In genomic region chr16:89988951-89989350, GRCh38 we compare ENCODE assay signal across 25 cellular contexts. TPM values are rescaled to one million over a fixed set of nuclear protein-coding genes. Genes with fewer than 3 reads are reported as not detected.
DNase-seq lines count a peak whose midpoint lies in the region; ATAC-seq, FAIRE-seq and TF ChIP-seq lines count a peak whose summit lies in the region.
"Had no signal": no experiment of that assay in that cellular context is flagged by ENCODE, and none has a peak within 500 bp of the region (broad histone marks: within the 10 kb centered on the region; RNA-seq: fewer than 3 reads in every experiment).

No MANE protein-coding gene starts in this region.

- no peaks in the 10 kb centered on the region for H3K79me2 ChIP-seq in H1 (ENCODE audit: control insufficient read depth in 1 of 2, insufficient read depth in 2 of 2, low read length in 2 of 2)

- no peak for TF ChIP-seq RAD21 in H1 (IDR thresholded peaks at IDR 0.05 in 1 of 2, conservative IDR thresholded peaks at IDR 0.05 in 1 of 2; ENCODE audit: low read depth in 2 of 2, low read length in 2 of 2)

- H4K91ac ChIP-seq in H1 (replicated peaks; ENCODE audit: insufficient read length, low read length), result no peak overlapping the region

- no peak overlapping the region for H2BK12ac ChIP-seq in H1 (ENCODE audit: low read depth, low read length)

- H3K9me3 Mint-ChIP-seq in T-cell, result no peaks in the 10 kb centered on the region
- H3K9me3 Mint-ChIP-seq: CD4-positive, alpha-beta T cell; CD8-positive, alpha-beta memory T cell had no signal

- H2AK5ac ChIP-seq in H1 (ENCODE audit: low read depth, low read length), result no peak overlapping the region

- CTCF ChIA-PET in H1 (lab: Charles Lee; ENCODE audit: partially characterized antibody), result interaction anchor here (0.6 to 1.3 kb wide), 2 partner anchors 38 to 58 kb away, joined by 3 to 5 read pairs; no protein-coding TSS in a partner anchor
- CTCF ChIA-PET in T-cell (lab: Charles Lee), result interaction anchor here in 1 of 2 donors (0.6 kb wide), 1 partner anchor 101 kb away, joined by 4 read pairs; no protein-coding TSS in a partner anchor

- no peak overlapping the region for H3K27ac ChIP-seq in H1 (ENCODE audit: low read depth, low read length)
- no peak overlapping the region for H3K27ac ChIP-seq in upper lobe of right lung
- H3K27ac ChIP-seq: A549; BLaER1 treated with 17β-estradiol and CSF1 and Interleukin-3, amounts not matched to agents 10 nM and 100 nM; GM23248 had no signal

- TF ChIP-seq CTCF in LNCaP clone FGC (IDR thresholded peaks at IDR 0.05; ENCODE audit: control insufficient read depth, extremely low read depth, insufficient read depth) (no peak), H1 (IDR thresholded peaks at IDR 0.05; ENCODE audit: control extremely low read depth in 1 of 3, insufficient read depth in 1 of 3, low read depth in 1 of 3, low read length in 3 of 3) (no peak), upper lobe of right lung (IDR thresholded peaks at IDR 0.05) (no peak)

- H3K23me2 ChIP-seq in H1 (ENCODE audit: low read depth, low read length), result no peaks in the 10 kb centered on the region; the same call in 1 of the 2 replicates

- H3K56ac ChIP-seq in H1 (replicated peaks; ENCODE audit: insufficient read length, low read depth, low read length), result no peak overlapping the region

- H3K36me3 Mint-ChIP-seq in T-cell, result peaks cover 40% of the 10 kb centered on the region

- no peak overlapping the region for H3K23ac ChIP-seq in H1 (ENCODE audit: insufficient read length)

- H3K18ac ChIP-seq in H1 (ENCODE audit: extremely low read depth, low read length), result no peak overlapping the region

- WGBS in H1 (ENCODE audit: extremely low coverage in 1 of 2, insufficient coverage in 1 of 2, insufficient read length in 1 of 2, insufficient replicate concordance in 2 of 2, low coverage in 1 of 2, low lambda C conversion rate in 2 of 2, missing lambda C conversion rate in 1 of 2), 2 experiments, result 94% methylated on average over 11 of the region's 11 CpGs; no CpG with 5 or more reads in 1 of the 2 experiments

- no peak overlapping the region for H3K4me2 ChIP-seq in H1 (ENCODE audit: insufficient read depth in 1 of 2, low read depth in 2 of 2, low read length in 2 of 2)
- H3K4me2 ChIP-seq: A549; BLaER1 treated with 17β-estradiol and CSF1 and Interleukin-3, amounts not matched to agents 10 nM and 100 nM had no signal

- ATAC-seq in T-cell (replicated peaks in 1 of 4) (no peak), upper lobe of right lung (no peak)
- ATAC-seq: A549, GM12878, HCT116 had no signal

- H3K9ac ChIP-seq in H1 (replicated peaks in 1 of 4; ENCODE audit: extremely low read depth in 1 of 4, low read depth in 3 of 4, low read length in 3 of 4), result no peak overlapping the region
- H3K9ac ChIP-seq: BLaER1 treated with 17β-estradiol and CSF1 and Interleukin-3, amounts not matched to agents 10 nM and 100 nM; GM23248 had no signal

- intact Hi-C loops in upper lobe of right lung (cut with DNase I), result no loop called here

- POLR2A ChIA-PET in H1 (lab: Charles Lee; ENCODE audit: partially characterized antibody), result interaction anchor here (0.9 to 1.5 kb wide), 3 partner anchors 10 to 17 kb away, joined by 3 to 4 read pairs (median 3); no protein-coding TSS in a partner anchor
- POLR2A ChIA-PET in T-cell (lab: Charles Lee), result no interaction called here

- H4K20me1 ChIP-seq in H1 (replicated peaks in 1 of 2; ENCODE audit: control insufficient read depth in 1 of 2, insufficient read depth in 2 of 2, low read length in 2 of 2), result peaks cover 0 to 3% of the 10 kb centered on the region in 2 experiments

- no peak overlapping the region for H2BK20ac ChIP-seq in H1 (ENCODE audit: low read length)

- no peak overlapping the region for H2BK120ac ChIP-seq in H1 (replicated peaks; ENCODE audit: low read depth, low read length)

- H3K27me3 Mint-ChIP-seq in T-cell, result no peaks in the 10 kb centered on the region
- H3K27me3 Mint-ChIP-seq: CD4-positive, alpha-beta T cell; CD8-positive, alpha-beta memory T cell had no signal

- H4K8ac ChIP-seq in H1 (ENCODE audit: extremely low read depth, insufficient read depth, low read length), result 0 out of 2 replicates have a peak overlapping the region, but pooled peaks have one; percentile 45

- peak; percentile 53 for DNase-seq in LNCaP clone FGC (ENCODE audit: low read depth)
- DNase-seq in NCI-H2171 treated with DMSO at 0.1 percent for 48 hours (lab: John Stamatoyannopoulos, UW), result peak; percentile 79
- DNase-seq in H1 (ENCODE audit: low read depth in 1 of 2, low spot score in 2 of 2), result no peak
- DNase-seq in T-cell, result no peak
- no peak for DNase-seq in activated gamma-delta T cell treated with Interleukin-2 at 50 U/mL for 16 hours
- DNase-seq in upper lobe of right lung, result no peak
- DNase-seq: 8988T; ACHN; AML-193; BE2C; CD4-positive, alpha-beta T cell; CD8-positive, alpha-beta memory T cell; DMS 273 treated with DMSO at 0.1 percent for 48 hours; DMS79; EL; GDM1; GM23248; H9 had no signal

- no peaks in the 10 kb centered on the region for H3K4me1 Mint-ChIP-seq in T-cell
- H3K4me1 Mint-ChIP-seq: CD14-positive monocyte; CD8-positive, alpha-beta memory T cell; H9 had no signal

- H3K27ac Mint-ChIP-seq in T-cell, result no peak overlapping the region
- H3K27ac Mint-ChIP-seq: CD4-positive, alpha-beta T cell; H9 had no signal

- peaks cover 3 to 5% of the 10 kb centered on the region in 2 experiments; a peak in 2 of 4 replicates for H3K9me3 ChIP-seq in H1 (ENCODE audit: insufficient read depth in 2 of 2, low read depth in 1 of 2, low read length in 1 of 2)
- no peaks in the 10 kb centered on the region for H3K9me3 ChIP-seq in upper lobe of right lung
- H3K9me3 ChIP-seq: BE2C had no signal

- H4K5ac ChIP-seq in H1 (ENCODE audit: insufficient read length, low read depth, low read length), result no peak overlapping the region

- no peak for TF ChIP-seq POLR2A in H1 (IDR thresholded peaks at IDR 0.05; ENCODE audit: control extremely low read depth in 1 of 2, low read depth in 2 of 2, low read length in 2 of 2)

- no peak overlapping the region for H2BK5ac ChIP-seq in H1 (ENCODE audit: low read depth, low read length)

- H3K4ac ChIP-seq in H1 (replicated peaks; ENCODE audit: insufficient read length, low read depth, low read length), result no peak overlapping the region

- H3K4me3 Mint-ChIP-seq in T-cell, result no peak overlapping the region
- H3K4me3 Mint-ChIP-seq: CD14-positive monocyte; CD4-positive, alpha-beta T cell; CD8-positive, alpha-beta memory T cell; H9 had no signal

- no peak for TF ChIP-seq EP300 in H1 (IDR thresholded peaks at IDR 0.05; ENCODE audit: borderline replicate concordance in 1 of 2, low read depth in 2 of 2, low read length in 2 of 2)

- H2BK15ac ChIP-seq in H1 (ENCODE audit: low read length), result no peak overlapping the region

- H3K36me3 ChIP-seq in H1 (ENCODE audit: control insufficient read depth in 2 of 4, insufficient read depth in 4 of 4, low read length in 3 of 4) (peaks cover 15 to 58% (median 35%) of the 10 kb centered on the region in 4 experiments), upper lobe of right lung (peaks cover 74% of the 10 kb centered on the region)

- no peaks in the 10 kb centered on the region; the same call in 1 of the 2 replicates for H3K79me1 ChIP-seq in H1 (ENCODE audit: low read depth, low read length)

- H3K14ac ChIP-seq in H1 (ENCODE audit: insufficient read length), result no peak overlapping the region

- no peaks in the 10 kb centered on the region for H3K4me1 ChIP-seq in H1 (replicated peaks in 1 of 4; ENCODE audit: control insufficient read depth in 3 of 4, insufficient read depth in 4 of 4, low read length in 3 of 4)
- H3K4me1 ChIP-seq in upper lobe of right lung, result no peaks in the 10 kb centered on the region
- H3K4me1 ChIP-seq: A549, BE2C had no signal

- H3K4me3 ChIP-seq in LNCaP clone FGC (ENCODE audit: low read depth, low read length) (no peak overlapping the region), H1 (ENCODE audit: extremely low read depth in 1 of 4, insufficient read depth in 2 of 4, low read depth in 3 of 4, low read length in 4 of 4) (no peak overlapping the region), upper lobe of right lung (no peak overlapping the region)
- H3K4me3 ChIP-seq: A549; BLaER1 treated with 17β-estradiol and CSF1 and Interleukin-3, amounts not matched to agents 10 nM and 100 nM; GM12878; GM23248 had no signal

- no peak for FAIRE-seq in H1 (lab: Jason Lieb, UNC)
- FAIRE-seq: A549, D721Med, GM12878, GM19239 had no signal

- H3K27me3 ChIP-seq in H1 (replicated peaks in 1 of 4; ENCODE audit: control insufficient read depth in 3 of 4, extremely low read depth in 1 of 4, insufficient read depth in 3 of 4, low read length in 3 of 4) (no peaks in the 10 kb centered on the region), upper lobe of right lung (no peaks in the 10 kb centered on the region)
- H3K27me3 ChIP-seq: BE2C; BLaER1 treated with 17β-estradiol and CSF1 and Interleukin-3, amounts not matched to agents 10 nM and 100 nM had no signal

- H2AFZ ChIP-seq in H1 (ENCODE audit: low read length), result no peak overlapping the region
- H2AFZ ChIP-seq: GM23248 had no signal

TF ChIP-seq in H1, 55 proteins besides CTCF, POLR2A, EP300 and RAD21 (continues in another document):
- TF ChIP-seq SAP30 (IDR thresholded peaks at IDR 0.05; ENCODE audit: insufficient read depth, insufficient replicate concordance, low read length) (no peak), JUND (IDR thresholded peaks at IDR 0.05; ENCODE audit: low read length) (no peak), YY1 (IDR thresholded peaks at IDR 0.05; ENCODE audit: low read depth, low read length) (no peak)

RNA-seq across cellular contexts. Expression of gene DBNDD1, which starts 30.3 kb away (rescaled TPM):
- 69.9 and 76.0 TPM in 2 replicates for total RNA-seq in H1 (2021; fragmentation: NEBNext Ultra II Directional; extraction: Animal tissue kit (Norgen Biotek cat#: 25700))
- 92.6 and 128 TPM in 2 replicates for polyA plus RNA-seq in H1 (2011; rRNA removed)
- 67.3 TPM for polyA plus RNA-seq in H1 (2011; cell fraction: cytosol; rRNA removed)
- polyA plus RNA-seq in H1 (2011; cell fraction: nucleus; rRNA removed), result 98.2 TPM
- 57.0 to 79.5 TPM (median 70.2 TPM) in 4 replicates for polyA plus RNA-seq in H1 (2012, experiment 1 of 2)
- polyA plus RNA-seq in H1 (2012, experiment 2 of 2), result 80.6 TPM
- 57.0 TPM for polyA plus RNA-seq in H1 (2013, experiment 1 of 2)
- polyA plus RNA-seq in H1 (2013, experiment 2 of 2), result 59.8 TPM
- 32.9 and 39.2 TPM in 2 replicates for polyA minus RNA-seq in H1 (2011; rRNA and poly(A)+ RNA removed)
- 49.4 TPM for polyA minus RNA-seq in H1 (2011; cell fraction: cytosol; rRNA and poly(A)+ RNA removed)
- polyA minus RNA-seq in H1 (2011; cell fraction: nucleus; rRNA and poly(A)+ RNA removed), result 43.7 TPM
- total RNA-seq in T-cell, result 1 to 10 TPM in 2 of 5 donors, under 1 TPM in 3; 0.70 to 3.6 (median 0.88) TPM
- 7.0 TPM for total RNA-seq in upper lobe of right lung
- polyA plus RNA-seq: CD14-positive monocyte had no signal

RNA-seq across cellular contexts. Expression of gene DEF8, which starts 40.4 kb away (rescaled TPM):
- 48.3 and 53.0 TPM in 2 replicates for total RNA-seq in H1 (2021; fragmentation: NEBNext Ultra II Directional; extraction: Animal tissue kit (Norgen Biotek cat#: 25700))
- 110 and 155 TPM in 2 replicates for polyA plus RNA-seq in H1 (2011; rRNA removed)
- polyA plus RNA-seq in H1 (2011; cell fraction: cytosol; rRNA removed), result 106 TPM
- 160 TPM for polyA plus RNA-seq in H1 (2011; cell fraction: nucleus; rRNA removed)
- polyA plus RNA-seq in H1 (2012, experiment 1 of 2), result 35.4 to 56.5 TPM (median 53.7 TPM) in 4 replicates
- polyA plus RNA-seq in H1 (2012, experiment 2 of 2), result 59.8 TPM
- 47.6 TPM for polyA plus RNA-seq in H1 (2013, experiment 1 of 2)
- polyA plus RNA-seq in H1 (2013, experiment 2 of 2), result 46.6 TPM
- polyA minus RNA-seq in H1 (2011; rRNA and poly(A)+ RNA removed), result 44.0 and 65.5 TPM in 2 replicates
- 40.0 TPM for polyA minus RNA-seq in H1 (2011; cell fraction: cytosol; rRNA and poly(A)+ RNA removed)
- polyA minus RNA-seq in H1 (2011; cell fraction: nucleus; rRNA and poly(A)+ RNA removed), result 30.4 TPM
- total RNA-seq in T-cell, result 10 to 100 TPM; 26.4 to 54.1 (median 49.2) TPM
- 70.0 TPM for total RNA-seq in upper lobe of right lung

Comparison
In these comparisons a context has a peak if more than half of its experiments do, and no peak if none do; other contexts are left out.
1. DNase-seq: peak in LNCaP clone FGC (single experiment) and NCI-H2171 treated with DMSO at 0.1 percent for 48 hours (single experiment); none in H1 (0 of 2), T-cell (0 of 34), activated gamma-delta T cell treated with Interleukin-2 at 50 U/mL for 16 hours (single experiment) and upper lobe of right lung (single experiment).